20 cellular contexts compared by ENCODE assay signal in the genomic region with DNA sequence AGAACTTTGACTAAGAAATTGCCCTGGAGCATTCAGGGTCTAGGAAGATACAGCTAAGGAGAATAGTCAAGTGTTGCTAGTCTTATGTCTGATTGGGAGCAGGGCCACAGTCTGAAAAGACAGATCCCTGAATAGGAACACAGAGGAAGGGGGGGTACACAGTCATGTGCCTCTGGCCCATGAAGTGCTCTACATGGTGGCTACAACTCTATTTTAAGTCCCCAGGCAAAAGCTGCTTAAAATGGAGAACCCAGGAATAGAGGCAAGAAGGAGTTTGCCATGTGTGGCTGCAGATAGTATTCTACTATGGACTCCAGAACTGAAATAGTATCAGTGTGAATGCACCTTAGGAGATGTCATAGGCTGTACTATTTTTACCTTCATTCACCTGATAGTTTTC.
"Had no signal": no experiment of that assay in that cellular context is flagged by ENCODE, and none has a peak within 500 bp of the region (broad histone marks: within the 10 kb centered on the region; RNA-seq: fewer than 3 reads in every experiment).

No MANE protein-coding gene starts in this region.

- H3K27me3 ChIP-seq: foreskin keratinocyte, neutrophil, sigmoid colon, spleen, upper lobe of right lung had no signal

- H3K4me3 Mint-ChIP-seq: activated CD4-positive, alpha-beta memory T cell treated with anti-CD3 and anti-CD28 coated beads for 36 hours; activated naive CD4-positive, alpha-beta T cell treated with anti-CD3 and anti-CD28 coated beads for 36 hours; activated naive CD8-positive, alpha-beta T cell treated with anti-CD3 and anti-CD28 coated beads, Interleukin-2, amount 10 ng/mL, durations not matched to agents 7 days and 5 days; activated T-cell treated with anti-CD3 and anti-CD28 coated beads, Interleukin-2, amount 50 U/mL, for 72 hours; nephron had no signal

- H3K36me3 Mint-ChIP-seq: activated CD4-positive, alpha-beta memory T cell treated with anti-CD3 and anti-CD28 coated beads for 36 hours; activated naive CD8-positive, alpha-beta T cell treated with anti-CD3 and anti-CD28 coated beads, Interleukin-2, amount 10 ng/mL, durations not matched to agents 7 days and 5 days had no signal

- H3K27ac ChIP-seq: foreskin keratinocyte, neutrophil, spleen, upper lobe of right lung had no signal

- H3K4me3 ChIP-seq: sigmoid colon, spleen, upper lobe of right lung had no signal

- H3K27ac Mint-ChIP-seq: activated CD4-positive, alpha-beta memory T cell treated with anti-CD3 and anti-CD28 coated beads for 36 hours; activated naive CD4-positive, alpha-beta T cell treated with anti-CD3 and anti-CD28 coated beads for 36 hours; activated naive CD8-positive, alpha-beta T cell treated with anti-CD3 and anti-CD28 coated beads, Interleukin-2, amount 10 ng/mL, durations not matched to agents 7 days and 5 days; activated T-cell treated with anti-CD3 and anti-CD28 coated beads, Interleukin-2, amount 50 U/mL, for 72 hours had no signal

- H3K4me1 Mint-ChIP-seq: activated naive CD8-positive, alpha-beta T cell treated with anti-CD3 and anti-CD28 coated beads, Interleukin-2, amount 10 ng/mL, durations not matched to agents 7 days and 5 days had no signal

- H3K4me1 ChIP-seq: foreskin keratinocyte, upper lobe of right lung had no signal

- H3K9me3 Mint-ChIP-seq: activated CD4-positive, alpha-beta memory T cell treated with anti-CD3 and anti-CD28 coated beads for 36 hours; activated naive CD4-positive, alpha-beta T cell treated with anti-CD3 and anti-CD28 coated beads for 36 hours; nephron had no signal

- ATAC-seq: activated T-cell treated with anti-CD3 and anti-CD28 coated beads, Interleukin-2, amount 50 U/mL, for 72 hours; foreskin keratinocyte; upper lobe of right lung had no signal

- H3K9me3 ChIP-seq: neutrophil, sigmoid colon, spleen, upper lobe of right lung had no signal

- H3K27me3 Mint-ChIP-seq: activated CD4-positive, alpha-beta memory T cell treated with anti-CD3 and anti-CD28 coated beads for 36 hours; activated naive CD8-positive, alpha-beta T cell treated with anti-CD3 and anti-CD28 coated beads, Interleukin-2, amount 10 ng/mL, durations not matched to agents 7 days and 5 days had no signal

- DNase-seq: activated CD4-positive, alpha-beta memory T cell treated with anti-CD3 and anti-CD28 coated beads for 36 hours; activated CD4-positive, alpha-beta T cell treated with anti-CD3 and anti-CD28 coated beads for 48 hours; activated effector memory CD4-positive, alpha-beta T cell treated with Interleukin-2 at 50 U/mL for 16 hours; activated naive CD4-positive, alpha-beta T cell treated with anti-CD3 and anti-CD28 coated beads for 36 hours; activated naive CD8-positive, alpha-beta T cell treated with anti-CD3 and anti-CD28 coated beads, Interleukin-2, amount 10 ng/mL, durations not matched to agents 7 days and 5 days; activated T-cell treated with anti-CD3 and anti-CD28 coated beads, Interleukin-2, amount 50 U/mL, for 72 hours; amniotic stem cell; effector memory CD4-positive, alpha-beta T cell; foreskin keratinocyte; hippocampal formation; kidney glomerular epithelial cell; midbrain; sigmoid colon; spleen; stimulated activated CD4-positive, alpha-beta T cell treated with anti-CD3 and anti-CD28 coated beads, Interleukin-4, amount 100 ng/mL, for 1 hour; stimulated activated naive CD4-positive, alpha-beta T cell; T-helper 2 cell; upper lobe of right lung had no signal

- H3K36me3 ChIP-seq: neutrophil, spleen, upper lobe of right lung had no signal
